Comparison of ENCODE assay signal across 3 cellular contexts in the genomic region with DNA sequence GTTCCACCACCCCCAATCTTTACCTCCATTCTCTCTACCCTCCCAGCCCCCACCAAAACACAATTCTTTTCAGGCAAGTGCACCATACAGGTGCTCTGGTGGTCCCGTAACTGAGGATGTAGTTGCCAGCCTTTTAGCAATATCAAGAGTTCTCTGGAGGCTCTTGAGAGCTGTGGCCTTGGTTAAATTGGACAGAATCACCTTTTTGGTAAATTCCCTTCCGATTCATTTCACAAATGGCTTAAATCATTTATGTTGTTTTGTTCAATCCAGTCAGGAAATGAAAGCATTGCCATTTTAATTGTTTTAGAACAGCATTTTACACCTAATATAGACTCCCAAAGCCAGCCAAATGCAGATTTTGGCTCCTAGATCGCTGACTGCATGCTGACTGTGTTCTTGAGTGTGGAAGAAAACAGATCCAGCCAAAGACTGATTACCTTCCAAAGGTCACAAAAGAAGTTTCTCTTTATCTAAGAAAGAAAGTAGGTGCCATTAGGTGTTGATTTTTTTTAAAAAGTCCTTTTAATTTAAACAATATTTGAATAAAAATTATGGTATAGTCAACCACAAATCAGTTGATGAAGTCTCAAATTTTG.
TF ChIP-seq lines count a peak whose summit lies in the region.

No MANE protein-coding gene starts in this region.

TF ChIP-seq in HCT116, 20 proteins besides CTCF, POLR2A, EP300 and RAD21 (continues in another document):
- no peak for TF ChIP-seq ZNF274 (IDR thresholded peaks at IDR 0.05; ENCODE audit: low read depth, low read length)
- TF ChIP-seq SP1 (IDR thresholded peaks at IDR 0.05; ENCODE audit: low read depth): no peak
- no peak for TF ChIP-seq SRF (IDR thresholded peaks at IDR 0.05; ENCODE audit: low read depth)
- TF ChIP-seq ELF1 (IDR thresholded peaks at IDR 0.05; ENCODE audit: borderline replicate concordance, low read depth): no peak
- TF ChIP-seq YY1 (IDR thresholded peaks at IDR 0.05; ENCODE audit: extremely low read depth, insufficient replicate concordance, low read depth, low read length): no peak
- TF ChIP-seq FOSL1 (IDR thresholded peaks at IDR 0.05; ENCODE audit: low read depth): no peak
- no peak for TF ChIP-seq POLR2AphosphoS5 (IDR thresholded peaks at IDR 0.05; ENCODE audit: low read depth, low read length)
- TF ChIP-seq, protein P1, sequence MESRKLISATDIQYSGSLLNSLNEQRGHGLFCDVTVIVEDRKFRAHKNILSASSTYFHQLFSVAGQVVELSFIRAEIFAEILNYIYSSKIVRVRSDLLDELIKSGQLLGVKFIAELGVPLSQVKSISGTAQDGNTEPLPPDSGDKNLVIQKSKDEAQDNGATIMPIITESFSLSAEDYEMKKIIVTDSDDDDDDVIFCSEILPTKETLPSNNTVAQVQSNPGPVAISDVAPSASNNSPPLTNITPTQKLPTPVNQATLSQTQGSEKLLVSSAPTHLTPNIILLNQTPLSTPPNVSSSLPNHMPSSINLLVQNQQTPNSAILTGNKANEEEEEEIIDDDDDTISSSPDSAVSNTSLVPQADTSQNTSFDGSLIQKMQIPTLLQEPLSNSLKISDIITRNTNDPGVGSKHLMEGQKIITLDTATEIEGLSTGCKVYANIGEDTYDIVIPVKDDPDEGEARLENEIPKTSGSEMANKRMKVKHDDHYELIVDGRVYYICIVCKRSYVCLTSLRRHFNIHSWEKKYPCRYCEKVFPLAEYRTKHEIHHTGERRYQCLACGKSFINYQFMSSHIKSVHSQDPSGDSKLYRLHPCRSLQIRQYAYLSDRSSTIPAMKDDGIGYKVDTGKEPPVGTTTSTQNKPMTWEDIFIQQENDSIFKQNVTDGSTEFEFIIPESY (IDR thresholded peaks at IDR 0.05; ENCODE audit: extremely low read depth, insufficient replicate concordance, low read length): no peak
- no peak for TF ChIP-seq JUND (IDR thresholded peaks at IDR 0.05)
- TF ChIP-seq CBX3 (IDR thresholded peaks at IDR 0.05; ENCODE audit: low read depth): no peak
- no peak for TF ChIP-seq EZH2phosphoT487 (IDR thresholded peaks at IDR 0.05; ENCODE audit: borderline replicate concordance)
- TF ChIP-seq, protein P2, sequence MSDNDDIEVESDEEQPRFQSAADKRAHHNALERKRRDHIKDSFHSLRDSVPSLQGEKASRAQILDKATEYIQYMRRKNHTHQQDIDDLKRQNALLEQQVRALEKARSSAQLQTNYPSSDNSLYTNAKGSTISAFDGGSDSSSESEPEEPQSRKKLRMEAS (IDR thresholded peaks at IDR 0.05): no peak
- no peak for TF ChIP-seq TCF7L2 (IDR thresholded peaks at IDR 0.05; ENCODE audit: borderline replicate concordance, extremely low read depth, insufficient read depth, insufficient read length)
- TF ChIP-seq ZFX (IDR thresholded peaks at IDR 0.05): no peak
- no peak for TF ChIP-seq EGR1 (IDR thresholded peaks at IDR 0.05; ENCODE audit: low read depth)
- TF ChIP-seq, protein P3, sequence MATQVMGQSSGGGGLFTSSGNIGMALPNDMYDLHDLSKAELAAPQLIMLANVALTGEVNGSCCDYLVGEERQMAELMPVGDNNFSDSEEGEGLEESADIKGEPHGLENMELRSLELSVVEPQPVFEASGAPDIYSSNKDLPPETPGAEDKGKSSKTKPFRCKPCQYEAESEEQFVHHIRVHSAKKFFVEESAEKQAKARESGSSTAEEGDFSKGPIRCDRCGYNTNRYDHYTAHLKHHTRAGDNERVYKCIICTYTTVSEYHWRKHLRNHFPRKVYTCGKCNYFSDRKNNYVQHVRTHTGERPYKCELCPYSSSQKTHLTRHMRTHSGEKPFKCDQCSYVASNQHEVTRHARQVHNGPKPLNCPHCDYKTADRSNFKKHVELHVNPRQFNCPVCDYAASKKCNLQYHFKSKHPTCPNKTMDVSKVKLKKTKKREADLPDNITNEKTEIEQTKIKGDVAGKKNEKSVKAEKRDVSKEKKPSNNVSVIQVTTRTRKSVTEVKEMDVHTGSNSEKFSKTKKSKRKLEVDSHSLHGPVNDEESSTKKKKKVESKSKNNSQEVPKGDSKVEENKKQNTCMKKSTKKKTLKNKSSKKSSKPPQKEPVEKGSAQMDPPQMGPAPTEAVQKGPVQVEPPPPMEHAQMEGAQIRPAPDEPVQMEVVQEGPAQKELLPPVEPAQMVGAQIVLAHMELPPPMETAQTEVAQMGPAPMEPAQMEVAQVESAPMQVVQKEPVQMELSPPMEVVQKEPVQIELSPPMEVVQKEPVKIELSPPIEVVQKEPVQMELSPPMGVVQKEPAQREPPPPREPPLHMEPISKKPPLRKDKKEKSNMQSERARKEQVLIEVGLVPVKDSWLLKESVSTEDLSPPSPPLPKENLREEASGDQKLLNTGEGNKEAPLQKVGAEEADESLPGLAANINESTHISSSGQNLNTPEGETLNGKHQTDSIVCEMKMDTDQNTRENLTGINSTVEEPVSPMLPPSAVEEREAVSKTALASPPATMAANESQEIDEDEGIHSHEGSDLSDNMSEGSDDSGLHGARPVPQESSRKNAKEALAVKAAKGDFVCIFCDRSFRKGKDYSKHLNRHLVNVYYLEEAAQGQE (IDR thresholded peaks at IDR 0.05; ENCODE audit: low read depth): no peak
- no peak for TF ChIP-seq EZH2 (IDR thresholded peaks at IDR 0.05)

TF ChIP-seq in GM12878, 131 proteins besides CTCF, POLR2A, EP300 and RAD21:
- TF ChIP-seq RUNX3 (IDR thresholded peaks at IDR 0.05; ENCODE audit: low read length) (peak; percentile 60; the same call in 1 of the 2 replicates), JUNB (IDR thresholded peaks at IDR 0.05) (peak; percentile 57), EGR1 (IDR thresholded peaks at IDR 0.05; ENCODE audit: borderline replicate concordance in 1 of 2, low read depth in 2 of 2, low read length in 2 of 2) (no peak), NFIC (IDR thresholded peaks at IDR 0.05; ENCODE audit: low read depth, low read length) (peak; percentile 58)
- TF ChIP-seq, protein P4, sequence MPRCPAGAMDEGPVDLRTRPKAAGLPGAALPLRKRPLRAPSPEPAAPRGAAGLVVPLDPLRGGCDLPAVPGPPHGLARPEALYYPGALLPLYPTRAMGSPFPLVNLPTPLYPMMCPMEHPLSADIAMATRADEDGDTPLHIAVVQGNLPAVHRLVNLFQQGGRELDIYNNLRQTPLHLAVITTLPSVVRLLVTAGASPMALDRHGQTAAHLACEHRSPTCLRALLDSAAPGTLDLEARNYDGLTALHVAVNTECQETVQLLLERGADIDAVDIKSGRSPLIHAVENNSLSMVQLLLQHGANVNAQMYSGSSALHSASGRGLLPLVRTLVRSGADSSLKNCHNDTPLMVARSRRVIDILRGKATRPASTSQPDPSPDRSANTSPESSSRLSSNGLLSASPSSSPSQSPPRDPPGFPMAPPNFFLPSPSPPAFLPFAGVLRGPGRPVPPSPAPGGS (IDR thresholded peaks at IDR 0.05; ENCODE audit: borderline replicate concordance, insufficient read depth, low read depth, low read length, poor library complexity, severe bottlenecking): peak; percentile 69

TF ChIP-seq in HEK293T, 16 proteins besides CTCF, POLR2A, EP300 and RAD21:
- TF ChIP-seq NFRKB (IDR thresholded peaks at IDR 0.05) (no peak), LEF1 (IDR thresholded peaks at IDR 0.05; ENCODE audit: borderline replicate concordance) (no peak), L3MBTL2 (conservative IDR thresholded peaks at IDR 0.05) (no peak), FOXK2 (IDR thresholded peaks at IDR 0.05) (no peak), FOXA1 (IDR thresholded peaks at IDR 0.05) (no peak), SUZ12 (IDR thresholded peaks at IDR 0.05) (no peak), CTBP1 (IDR thresholded peaks at IDR 0.05; ENCODE audit: borderline replicate concordance) (no peak), TARDBP (IDR thresholded peaks at IDR 0.05) (no peak), HDGF (IDR thresholded peaks at IDR 0.05; ENCODE audit: borderline replicate concordance) (no peak), ARNT (IDR thresholded peaks at IDR 0.05) (no peak), ZNF384 (IDR thresholded peaks at IDR 0.05) (no peak), ELF4 (IDR thresholded peaks at IDR 0.05) (no peak), SP1 (IDR thresholded peaks at IDR 0.05) (no peak), BHLHE40 (IDR thresholded peaks at IDR 0.05; ENCODE audit: borderline replicate concordance) (no peak), FOXM1 (IDR thresholded peaks at IDR 0.05; ENCODE audit: borderline replicate concordance) (no peak)
- TF ChIP-seq, protein P5, sequence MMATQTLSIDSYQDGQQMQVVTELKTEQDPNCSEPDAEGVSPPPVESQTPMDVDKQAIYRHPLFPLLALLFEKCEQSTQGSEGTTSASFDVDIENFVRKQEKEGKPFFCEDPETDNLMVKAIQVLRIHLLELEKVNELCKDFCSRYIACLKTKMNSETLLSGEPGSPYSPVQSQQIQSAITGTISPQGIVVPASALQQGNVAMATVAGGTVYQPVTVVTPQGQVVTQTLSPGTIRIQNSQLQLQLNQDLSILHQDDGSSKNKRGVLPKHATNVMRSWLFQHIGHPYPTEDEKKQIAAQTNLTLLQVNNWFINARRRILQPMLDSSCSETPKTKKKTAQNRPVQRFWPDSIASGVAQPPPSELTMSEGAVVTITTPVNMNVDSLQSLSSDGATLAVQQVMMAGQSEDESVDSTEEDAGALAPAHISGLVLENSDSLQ (IDR thresholded peaks at IDR 0.05): no peak
